ENCODE assay signal across 34 cellular contexts in the genomic region with DNA sequence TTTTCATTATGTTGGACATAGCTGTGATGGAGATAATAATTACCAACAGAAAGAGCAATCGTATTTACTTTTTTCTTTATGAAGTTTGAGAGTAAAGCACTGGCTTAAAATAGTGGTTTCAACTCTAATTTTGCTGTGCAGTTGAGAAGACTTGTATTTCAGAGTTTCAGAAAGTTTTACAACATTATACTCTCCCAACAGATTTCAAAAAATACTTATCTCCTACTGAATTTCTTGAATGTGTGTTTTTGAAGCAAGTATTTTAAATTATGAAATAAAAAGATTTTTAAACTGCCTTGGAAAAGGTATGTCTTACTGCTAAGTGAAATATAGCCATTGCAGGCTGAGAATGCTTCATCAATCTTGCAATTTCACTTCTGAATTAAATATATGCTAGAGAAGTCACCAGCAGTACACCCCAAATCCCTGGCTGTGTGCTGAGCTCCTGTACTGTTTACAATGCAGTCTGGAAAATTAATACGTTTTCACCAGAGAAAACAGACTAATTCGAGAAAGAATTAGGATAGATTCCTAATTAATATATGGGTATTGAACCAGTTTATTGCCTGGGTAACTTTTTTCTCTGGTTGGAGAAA. TPM values are rescaled to one million over a fixed set of nuclear protein-coding genes. Genes with fewer than 3 reads are reported as not detected.
A peak's percentile ranks its signal among the peaks of the same experiment; 100 is the strongest.
DNase-seq lines count a peak whose midpoint lies in the region; ATAC-seq, FAIRE-seq and TF ChIP-seq lines count a peak whose summit lies in the region.
"Had no signal": no experiment of that assay in that cellular context is flagged by ENCODE, and none has a peak within 500 bp of the region (broad histone marks: within the 10 kb centered on the region; RNA-seq: fewer than 3 reads in every experiment).

No MANE protein-coding gene starts in this region.

- TF ChIP-seq EP300 in A549 (IDR thresholded peaks at IDR 0.05), result no peak

- H3K4me1 ChIP-seq in A549 (peaks cover 17% of the 10 kb centered on the region; the same call in 2 of the 3 replicates), astrocyte (ENCODE audit: insufficient read depth, low read length) (peaks cover 12% of the 10 kb centered on the region), heart left ventricle (peaks cover 0 to 50% (median 25%) of the 10 kb centered on the region in 12 donors)
- H3K4me1 ChIP-seq: BE2C, parathyroid adenoma, uterus had no signal

- TF ChIP-seq CTCF in A549 (IDR thresholded peaks at IDR 0.05) (no peak), astrocyte (IDR thresholded peaks at IDR 0.05; ENCODE audit: insufficient read depth, low read depth, low read length) (no peak), heart left ventricle (IDR thresholded peaks at IDR 0.05) (no peak)
- no peak for TF ChIP-seq CTCF in CD4-positive, alpha-beta T cell (IDR thresholded peaks at IDR 0.05)

- H3K9me3 ChIP-seq in A549 (no peaks in the 10 kb centered on the region), astrocyte (ENCODE audit: insufficient read depth, low read depth, low read length) (no peaks in the 10 kb centered on the region), heart left ventricle (no peaks in the 10 kb centered on the region)
- H3K9me3 ChIP-seq in CD4-positive, alpha-beta T cell (ENCODE audit: control insufficient read depth, low read length), result no peaks in the 10 kb centered on the region
- H3K9me3 ChIP-seq: BE2C, colonic mucosa, uterus had no signal

- peaks cover 16% of the 10 kb centered on the region for H3K9me3 Mint-ChIP-seq in astrocyte (ENCODE audit: unreplicated experiment)
- H3K9me3 Mint-ChIP-seq in CD4-positive, alpha-beta T cell, result no peaks in the 10 kb centered on the region
- H3K9me3 Mint-ChIP-seq: activated T-cell treated with anti-CD3 and anti-CD28 coated beads, Interleukin-2, amount 50 U/mL, for 72 hours; natural killer cell had no signal

- peaks cover 2% of the 10 kb centered on the region for H3K36me3 Mint-ChIP-seq in astrocyte (ENCODE audit: low read depth, unreplicated experiment)
- no peaks in the 10 kb centered on the region for H3K36me3 Mint-ChIP-seq in CD4-positive, alpha-beta T cell (ENCODE audit: low read depth)

- no peak overlapping the region for H2AFZ ChIP-seq in astrocyte (ENCODE audit: low read depth, low read length)
- H2AFZ ChIP-seq: parathyroid adenoma had no signal

- DNase-seq in A549 (ENCODE audit: low read depth in 1 of 2, low spot score in 1 of 2) (no peak), astrocyte (ENCODE audit: low read depth) (no peak), left kidney (ENCODE audit: low read depth, low spot score) (peak; percentile 40), retina (peak; percentile 40), heart left ventricle (no peak), iPS-NIHi11 (ENCODE audit: low spot score) (no peak)
- no peak for DNase-seq in CD4-positive, alpha-beta T cell
- DNase-seq: activated CD4-positive, alpha-beta T cell treated with anti-CD3 and anti-CD28 coated beads, Interleukin-2, amount 50 U/mL, for 1 hour; activated naive CD4-positive, alpha-beta T cell; activated T-cell treated with anti-CD3 and anti-CD28 coated beads, Interleukin-2, amount 50 U/mL, for 72 hours; BE2C; colonic mucosa; DMS153; effector memory CD4-positive, alpha-beta T cell; foreskin melanocyte; hippocampal formation; immature natural killer cell; natural killer cell; NCI-H1048; NCI-H1930; NCI-H524 treated with DMSO at 0.1 percent for 48 hours; right cardiac atrium; SHP77; stimulated activated CD4-positive, alpha-beta T cell treated with anti-CD3 and anti-CD28 coated beads, Interleukin-12 subunit alpha, Interleukin-12 subunit beta, amount 100 ng/mL, for 4 hours; stimulated activated CD4-positive, alpha-beta T cell treated with anti-CD3 and anti-CD28 coated beads, Interleukin-4, amount 100 ng/mL, for 1 hour; uterus; WERI-Rb-1 had no signal

- no peak overlapping the region for H3K9ac ChIP-seq in astrocyte (ENCODE audit: low read length)
- H3K9ac ChIP-seq: parathyroid adenoma had no signal

- TF ChIP-seq RAD21 in A549 (conservative IDR thresholded peaks at IDR 0.05 in 1 of 2, IDR thresholded peaks at IDR 0.05 in 1 of 2), result no peak

- H4K20me1 ChIP-seq in astrocyte (ENCODE audit: insufficient read depth, low read length), result peaks cover 34% of the 10 kb centered on the region

- 11% methylated on average over 3 of the region's 3 CpGs for WGBS in A549 (ENCODE audit: missing lambda C conversion rate)
- WGBS in heart left ventricle, 4 donors, result 50 to 63% (median 58%) methylated on average over 3 of the region's 3 CpGs

- CTCF ChIA-PET in A549 (lab: Yijun Ruan, JAX), result interaction anchor here (1.0 kb wide), 1 partner anchor 27 kb away, joined by 3 read pairs; no protein-coding TSS in a partner anchor
- CTCF ChIA-PET in CD4-positive, alpha-beta T cell (lab: Charles Lee), result no interaction called here

- H3K4me3 Mint-ChIP-seq in astrocyte (ENCODE audit: unreplicated experiment), result no peak overlapping the region
- no peak overlapping the region for H3K4me3 Mint-ChIP-seq in CD4-positive, alpha-beta T cell

- FAIRE-seq in A549 (lab: Jason Lieb, UNC), result no peak
- FAIRE-seq in astrocyte (lab: Jason Lieb, UNC), result no peak
- FAIRE-seq: A204.1, H54 had no signal

- H3K79me2 ChIP-seq in astrocyte (ENCODE audit: insufficient read depth, low read length), result no peaks in the 10 kb centered on the region
- H3K79me2 ChIP-seq: parathyroid adenoma had no signal

- TF ChIP-seq POLR2A in A549 (IDR thresholded peaks at IDR 0.05; ENCODE audit: low read length) (no peak), heart left ventricle (IDR thresholded peaks at IDR 0.05) (no peak)

- H3K4me3 ChIP-seq in A549 (no peak overlapping the region), astrocyte (ENCODE audit: insufficient read depth, low read depth, low read length) (no peak overlapping the region), heart left ventricle (no peak overlapping the region)
- H3K4me3 ChIP-seq: uterus had no signal

- no peaks in the 10 kb centered on the region for H3K36me3 ChIP-seq in astrocyte (ENCODE audit: insufficient read depth, low read length)
- H3K36me3 ChIP-seq in heart left ventricle, result no peaks in the 10 kb centered on the region
- H3K36me3 ChIP-seq: BE2C, colonic mucosa, uterus, WERI-Rb-1 had no signal

- intact Hi-C loops in CD4-positive, alpha-beta T cell (cut with DNase I, micrococcal nuclease), result no loop called here
- intact Hi-C loops in heart left ventricle (cut with DNase I), result loop anchor here in 1 of 10 donors (5.0 kb wide), 1 partner anchor 55 kb away; a partner anchor contains a TSS

- peak overlapping the region; percentile 18 for H3K27ac Mint-ChIP-seq in astrocyte (ENCODE audit: unreplicated experiment)
- H3K27ac Mint-ChIP-seq in CD4-positive, alpha-beta T cell, result no peak overlapping the region
- H3K27ac Mint-ChIP-seq: immature natural killer cell, natural killer cell had no signal

- ATAC-seq in A549 (no peak), heart left ventricle (no peak), GM21786 (IDR thresholded peaks at IDR 0.05; ENCODE audit: unreplicated experiment) (no peak)
- ATAC-seq in CD4-positive, alpha-beta T cell (ENCODE audit: poor library complexity), result no peak
- ATAC-seq: activated T-cell treated with anti-CD3 and anti-CD28 coated beads, Interleukin-2, amount 50 U/mL, for 72 hours; left lobe of liver; natural killer cell; Panc1; right cardiac atrium had no signal

- H3K27ac ChIP-seq in A549 (no peak overlapping the region), astrocyte (ENCODE audit: low read depth, low read length) (no peak overlapping the region), heart left ventricle (peak overlapping the region in 1 of 12 donors; percentile 81)
- no peak overlapping the region for H3K27ac ChIP-seq in CD4-positive, alpha-beta T cell (ENCODE audit: low read depth, low read length)
- H3K27ac ChIP-seq: colonic mucosa, parathyroid adenoma, uterus, WERI-Rb-1 had no signal

- peaks cover 75% of the 10 kb centered on the region for H3K27me3 Mint-ChIP-seq in astrocyte (ENCODE audit: low read depth, unreplicated experiment)
- H3K27me3 Mint-ChIP-seq in CD4-positive, alpha-beta T cell, result peaks cover 72% of the 10 kb centered on the region

- peaks cover 92% of the 10 kb centered on the region for H3K27me3 ChIP-seq in astrocyte (ENCODE audit: insufficient read depth, low read length)
- peaks cover 92% of the 10 kb centered on the region for H3K27me3 ChIP-seq in CD4-positive, alpha-beta T cell (ENCODE audit: control insufficient read depth, insufficient read depth, low read length)
- H3K27me3 ChIP-seq in heart left ventricle, result peaks cover 51 to 98% (median 78%) of the 10 kb centered on the region in 9 donors

- no peak overlapping the region for H3K4me2 ChIP-seq in A549
- no peak overlapping the region for H3K4me2 ChIP-seq in astrocyte (ENCODE audit: low read length)

- peaks cover 11% of the 10 kb centered on the region for H3K4me1 Mint-ChIP-seq in astrocyte (ENCODE audit: low read depth, unreplicated experiment)
- peaks cover 31% of the 10 kb centered on the region for H3K4me1 Mint-ChIP-seq in CD4-positive, alpha-beta T cell (ENCODE audit: low read depth)

- POLR2A ChIA-PET in A549 (lab: Yijun Ruan, JAX), result no interaction called here
- POLR2A ChIA-PET in CD4-positive, alpha-beta T cell (lab: Charles Lee), result no interaction called here

TF ChIP-seq in A549, 52 proteins besides CTCF, POLR2A, EP300 and RAD21:
- TF ChIP-seq CBX8 (IDR thresholded peaks at IDR 0.05) (peak; percentile 74), HOXB13 (CRISPR knock-in tag; IDR thresholded peaks at IDR 0.05; ENCODE audit: low read depth) (no peak), NR3C1 (IDR thresholded peaks at IDR 0.05) (no peak), RCOR1 (IDR thresholded peaks at IDR 0.05; ENCODE audit: low read depth, low read length) (no peak)

RNA-seq across cellular contexts. Expression of a gene that starts 3.0 kb away (rescaled TPM):
- polyA plus RNA-seq in A549 (2011; rRNA removed), result 0.08 and 0.10 TPM in 2 replicates
- polyA plus RNA-seq in A549 (2012; cell fraction: cytosol; rRNA removed), result 0.13 and 0.17 TPM in 2 replicates
- polyA plus RNA-seq in A549 (2012; cell fraction: nucleus; rRNA removed), result 0.66 and 0.76 TPM in 2 replicates
- polyA plus RNA-seq in A549 (2017; fragmentation: RNase III; extraction: RNeasy Plus Mini Kit Qiagen cat#74134 plus additional on column Dnase treatment), result 0.05 to 0.08 TPM (median 0.06 TPM) in 3 replicates
- polyA minus RNA-seq in A549 (2011; rRNA and poly(A)+ RNA removed), result 0.05 and 0.45 TPM in 2 replicates
- total RNA-seq in astrocyte, result 0.43 and 1.2 TPM in 2 replicates
- total RNA-seq in CD4-positive, alpha-beta T cell, result not detected
- 1 to 10 TPM in 4 of 9 donors, under 1 TPM in 4, not detected in 1; 0.24 to 2.9 (median 0.97) TPM for total RNA-seq in heart left ventricle
- under 1 TPM; 0.28 to 0.34 TPM for polyA plus RNA-seq in heart left ventricle
- total RNA-seq: epithelial cell of proximal tubule, natural killer cell had no signal
- polyA plus RNA-seq: immature natural killer cell had no signal

RNA-seq across cellular contexts. Expression of a gene that starts 55.6 kb away (rescaled TPM):
- 18.4 and 21.1 TPM in 2 replicates for polyA plus RNA-seq in A549 (2011; rRNA removed)
- polyA plus RNA-seq in A549 (2012; cell fraction: cytosol; rRNA removed), result 14.3 and 14.6 TPM in 2 replicates
- 4.9 and 6.5 TPM in 2 replicates for polyA plus RNA-seq in A549 (2012; cell fraction: nucleus; rRNA removed)
- 16.6 to 19.5 TPM (median 18.7 TPM) in 3 replicates for polyA plus RNA-seq in A549 (2017; fragmentation: RNase III; extraction: RNeasy Plus Mini Kit Qiagen cat#74134 plus additional on column Dnase treatment)
- 12.7 and 18.0 TPM in 2 replicates for polyA minus RNA-seq in A549 (2011; rRNA and poly(A)+ RNA removed)
- total RNA-seq in astrocyte, result 51.9 and 68.5 TPM in 2 replicates
- not detected for total RNA-seq in CD4-positive, alpha-beta T cell
- 10 to 100 TPM; 37.9 to 50.8 (median 43.1) TPM for total RNA-seq in heart left ventricle
- polyA plus RNA-seq in heart left ventricle, result 10 to 100 TPM; 32.7 to 61.0 TPM
- total RNA-seq: activated T-cell treated with anti-CD3 and anti-CD28 coated beads, Interleukin-2, amount 50 U/mL, for 72 hours; natural killer cell had no signal
- polyA plus RNA-seq: immature natural killer cell had no signal

Comparison
In these comparisons a context has a peak if more than half of its experiments do, and no peak if none do; other contexts are left out.
1. DNase-seq: peak in left kidney (single experiment) and retina (single experiment); none in A549 (0 of 2), astrocyte (single experiment), CD4-positive, alpha-beta T cell (0 of 10), heart left ventricle (0 of 5) and iPS-NIHi11 (single experiment).
2. RNA of a gene that starts 55.6 kb away (total RNA-seq): 51.9 to 68.5 TPM in astrocyte and 37.9 to 50.8 TPM in heart left ventricle; not detected in CD4-positive, alpha-beta T cell; every median in the first group is over 10 times any median in the second.